ENCODE assay signal across 1 cellular context in genomic region chr12:48002179-48002601, GRCh38.
TF ChIP-seq lines count a peak whose summit lies in the region.

No MANE protein-coding gene starts in this region.

TF ChIP-seq in HepG2, 621 proteins besides CTCF, POLR2A, EP300 and RAD21 (continued from another document):
- TF ChIP-seq, protein P1, sequence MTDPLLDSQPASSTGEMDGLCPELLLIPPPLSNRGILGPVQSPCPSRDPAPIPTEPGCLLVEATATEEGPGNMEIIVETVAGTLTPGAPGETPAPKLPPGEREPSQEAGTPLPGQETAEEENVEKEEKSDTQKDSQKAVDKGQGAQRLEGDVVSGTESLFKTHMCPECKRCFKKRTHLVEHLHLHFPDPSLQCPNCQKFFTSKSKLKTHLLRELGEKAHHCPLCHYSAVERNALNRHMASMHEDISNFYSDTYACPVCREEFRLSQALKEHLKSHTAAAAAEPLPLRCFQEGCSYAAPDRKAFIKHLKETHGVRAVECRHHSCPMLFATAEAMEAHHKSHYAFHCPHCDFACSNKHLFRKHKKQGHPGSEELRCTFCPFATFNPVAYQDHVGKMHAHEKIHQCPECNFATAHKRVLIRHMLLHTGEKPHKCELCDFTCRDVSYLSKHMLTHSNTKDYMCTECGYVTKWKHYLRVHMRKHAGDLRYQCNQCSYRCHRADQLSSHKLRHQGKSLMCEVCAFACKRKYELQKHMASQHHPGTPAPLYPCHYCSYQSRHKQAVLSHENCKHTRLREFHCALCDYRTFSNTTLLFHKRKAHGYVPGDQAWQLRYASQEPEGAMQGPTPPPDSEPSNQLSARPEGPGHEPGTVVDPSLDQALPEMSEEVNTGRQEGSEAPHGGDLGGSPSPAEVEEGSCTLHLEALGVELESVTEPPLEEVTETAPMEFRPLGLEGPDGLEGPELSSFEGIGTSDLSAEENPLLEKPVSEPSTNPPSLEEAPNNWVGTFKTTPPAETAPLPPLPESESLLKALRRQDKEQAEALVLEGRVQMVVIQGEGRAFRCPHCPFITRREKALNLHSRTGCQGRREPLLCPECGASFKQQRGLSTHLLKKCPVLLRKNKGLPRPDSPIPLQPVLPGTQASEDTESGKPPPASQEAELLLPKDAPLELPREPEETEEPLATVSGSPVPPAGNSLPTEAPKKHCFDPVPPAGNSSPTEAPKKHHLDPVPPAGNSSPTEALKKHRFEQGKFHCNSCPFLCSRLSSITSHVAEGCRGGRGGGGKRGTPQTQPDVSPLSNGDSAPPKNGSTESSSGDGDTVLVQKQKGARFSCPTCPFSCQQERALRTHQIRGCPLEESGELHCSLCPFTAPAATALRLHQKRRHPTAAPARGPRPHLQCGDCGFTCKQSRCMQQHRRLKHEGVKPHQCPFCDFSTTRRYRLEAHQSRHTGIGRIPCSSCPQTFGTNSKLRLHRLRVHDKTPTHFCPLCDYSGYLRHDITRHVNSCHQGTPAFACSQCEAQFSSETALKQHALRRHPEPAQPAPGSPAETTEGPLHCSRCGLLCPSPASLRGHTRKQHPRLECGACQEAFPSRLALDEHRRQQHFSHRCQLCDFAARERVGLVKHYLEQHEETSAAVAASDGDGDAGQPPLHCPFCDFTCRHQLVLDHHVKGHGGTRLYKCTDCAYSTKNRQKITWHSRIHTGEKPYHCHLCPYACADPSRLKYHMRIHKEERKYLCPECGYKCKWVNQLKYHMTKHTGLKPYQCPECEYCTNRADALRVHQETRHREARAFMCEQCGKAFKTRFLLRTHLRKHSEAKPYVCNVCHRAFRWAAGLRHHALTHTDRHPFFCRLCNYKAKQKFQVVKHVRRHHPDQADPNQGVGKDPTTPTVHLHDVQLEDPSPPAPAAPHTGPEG (CRISPR knock-in tag; IDR thresholded peaks at IDR 0.05): no peak
- no peak for TF ChIP-seq NR2F1 (CRISPR knock-in tag; IDR thresholded peaks at IDR 0.05)
- TF ChIP-seq TAF1 (CRISPR knock-in tag; IDR thresholded peaks at IDR 0.05): no peak
- TF ChIP-seq, protein P2, sequence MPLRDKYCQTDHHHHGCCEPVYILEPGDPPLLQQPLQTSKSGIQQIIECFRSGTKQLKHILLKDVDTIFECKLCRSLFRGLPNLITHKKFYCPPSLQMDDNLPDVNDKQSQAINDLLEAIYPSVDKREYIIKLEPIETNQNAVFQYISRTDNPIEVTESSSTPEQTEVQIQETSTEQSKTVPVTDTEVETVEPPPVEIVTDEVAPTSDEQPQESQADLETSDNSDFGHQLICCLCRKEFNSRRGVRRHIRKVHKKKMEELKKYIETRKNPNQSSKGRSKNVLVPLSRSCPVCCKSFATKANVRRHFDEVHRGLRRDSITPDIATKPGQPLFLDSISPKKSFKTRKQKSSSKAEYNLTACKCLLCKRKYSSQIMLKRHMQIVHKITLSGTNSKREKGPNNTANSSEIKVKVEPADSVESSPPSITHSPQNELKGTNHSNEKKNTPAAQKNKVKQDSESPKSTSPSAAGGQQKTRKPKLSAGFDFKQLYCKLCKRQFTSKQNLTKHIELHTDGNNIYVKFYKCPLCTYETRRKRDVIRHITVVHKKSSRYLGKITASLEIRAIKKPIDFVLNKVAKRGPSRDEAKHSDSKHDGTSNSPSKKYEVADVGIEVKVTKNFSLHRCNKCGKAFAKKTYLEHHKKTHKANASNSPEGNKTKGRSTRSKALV (CRISPR knock-in tag; IDR thresholded peaks at IDR 0.05): no peak; the same call in 1 of the 2 replicates
- peak; percentile 21 for TF ChIP-seq HNRNPLL (IDR thresholded peaks at IDR 0.05; ENCODE audit: low read depth, low read length, poor library complexity, severe bottlenecking)
- no peak for TF ChIP-seq ZNF564 (CRISPR knock-in tag; IDR thresholded peaks at IDR 0.05)
- no peak for TF ChIP-seq ZNF883 (CRISPR knock-in tag; IDR thresholded peaks at IDR 0.05; ENCODE audit: not compliant biosample characterization)
- TF ChIP-seq ZNF343 (CRISPR knock-in tag; IDR thresholded peaks at IDR 0.05): no peak
- TF ChIP-seq TFDP1 (CRISPR knock-in tag; IDR thresholded peaks at IDR 0.05; ENCODE audit: borderline replicate concordance): no peak
- no peak for TF ChIP-seq ELF3 (CRISPR knock-in tag; IDR thresholded peaks at IDR 0.05)
- no peak for TF ChIP-seq ONECUT2 (CRISPR knock-in tag; IDR thresholded peaks at IDR 0.05)
- TF ChIP-seq CC2D1A (CRISPR knock-in tag; IDR thresholded peaks at IDR 0.05): no peak
- no peak for TF ChIP-seq MTA1 (CRISPR knock-in tag; IDR thresholded peaks at IDR 0.05; ENCODE audit: borderline replicate concordance)
- TF ChIP-seq PRPF4 (IDR thresholded peaks at IDR 0.05; ENCODE audit: low read depth, low read length, poor library complexity, severe bottlenecking): no peak
- TF ChIP-seq MBD4 (IDR thresholded peaks at IDR 0.05; ENCODE audit: borderline replicate concordance, low read length): no peak
- TF ChIP-seq NR3C1 (CRISPR knock-in tag; IDR thresholded peaks at IDR 0.05): no peak
- no peak for TF ChIP-seq ZNF160 (CRISPR knock-in tag; IDR thresholded peaks at IDR 0.05)
- no peak for TF ChIP-seq GFI1 (CRISPR knock-in tag; IDR thresholded peaks at IDR 0.05; ENCODE audit: borderline replicate concordance)
- TF ChIP-seq, protein P3, sequence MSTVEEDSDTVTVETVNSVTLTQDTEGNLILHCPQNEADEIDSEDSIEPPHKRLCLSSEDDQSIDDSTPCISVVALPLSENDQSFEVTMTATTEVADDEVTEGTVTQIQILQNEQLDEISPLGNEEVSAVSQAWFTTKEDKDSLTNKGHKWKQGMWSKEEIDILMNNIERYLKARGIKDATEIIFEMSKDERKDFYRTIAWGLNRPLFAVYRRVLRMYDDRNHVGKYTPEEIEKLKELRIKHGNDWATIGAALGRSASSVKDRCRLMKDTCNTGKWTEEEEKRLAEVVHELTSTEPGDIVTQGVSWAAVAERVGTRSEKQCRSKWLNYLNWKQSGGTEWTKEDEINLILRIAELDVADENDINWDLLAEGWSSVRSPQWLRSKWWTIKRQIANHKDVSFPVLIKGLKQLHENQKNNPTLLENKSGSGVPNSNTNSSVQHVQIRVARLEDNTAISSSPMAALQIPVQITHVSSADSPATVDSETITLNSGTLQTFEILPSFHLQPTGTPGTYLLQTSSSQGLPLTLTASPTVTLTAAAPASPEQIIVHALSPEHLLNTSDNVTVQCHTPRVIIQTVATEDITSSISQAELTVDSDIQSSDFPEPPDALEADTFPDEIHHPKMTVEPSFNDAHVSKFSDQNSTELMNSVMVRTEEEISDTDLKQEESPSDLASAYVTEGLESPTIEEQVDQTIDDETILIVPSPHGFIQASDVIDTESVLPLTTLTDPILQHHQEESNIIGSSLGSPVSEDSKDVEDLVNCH (CRISPR knock-in tag; IDR thresholded peaks at IDR 0.05): no peak
- no peak for TF ChIP-seq CCAR2 (optimal IDR thresholded peaks at IDR 0.05; ENCODE audit: low read depth, low read length)
- TF ChIP-seq ZSCAN25 (CRISPR knock-in tag; IDR thresholded peaks at IDR 0.05): no peak
- TF ChIP-seq BCL6 (CRISPR knock-in tag; IDR thresholded peaks at IDR 0.05): peak; percentile 15; the same call in 1 of the 2 replicates
- TF ChIP-seq HOXA7 (CRISPR knock-in tag; IDR thresholded peaks at IDR 0.05): no peak
- TF ChIP-seq SETDB1 (CRISPR knock-in tag; IDR thresholded peaks at IDR 0.05; ENCODE audit: borderline replicate concordance): no peak
